Comparison of ENCODE assay signal across 1 cellular context in genomic region chrX:482702-483203, GRCh38.
A peak's percentile ranks its signal among the peaks of the same experiment; 100 is the strongest.
TF ChIP-seq lines count a peak whose summit lies in the region.

No MANE protein-coding gene starts in this region.

TF ChIP-seq in HEK293, 187 proteins besides CTCF, POLR2A, EP300 and RAD21 (continued from another document and continues in another):
- TF ChIP-seq ZNF704 (tag by site-specific recombination; IDR thresholded peaks at IDR 0.05) (no peak), KLF17 (tag by site-specific recombination; IDR thresholded peaks at IDR 0.05) (peak; percentile 87), ZNF626 (tag by site-specific recombination; IDR thresholded peaks at IDR 0.05) (no peak), ZNF121 (tag by site-specific recombination; IDR thresholded peaks at IDR 0.05) (no peak), ATF2 (tag by site-specific recombination; IDR thresholded peaks at IDR 0.05; ENCODE audit: low read depth) (peak; percentile 92), HOXD13 (CRISPR knock-in tag; IDR thresholded peaks at IDR 0.05; ENCODE audit: borderline replicate concordance) (no peak), ZNF404 (tag by site-specific recombination; IDR thresholded peaks at IDR 0.05) (no peak), ZNF518A (tag by site-specific recombination; conservative IDR thresholded peaks at IDR 0.05; ENCODE audit: low read depth) (no peak), YY2 (tag by site-specific recombination; IDR thresholded peaks at IDR 0.05) (no peak), ZFHX2 (tag by site-specific recombination; conservative IDR thresholded peaks at IDR 0.05) (no peak), ZNF174 (tag by site-specific recombination; IDR thresholded peaks at IDR 0.05) (no peak), ZSCAN4 (tag by site-specific recombination; IDR thresholded peaks at IDR 0.05) (0 out of 2 replicates have a peak, but pooled peaks have one; percentile 19), ZNF792 (tag by site-specific recombination; IDR thresholded peaks at IDR 0.05) (no peak), KLF1 (tag by site-specific recombination; IDR thresholded peaks at IDR 0.05) (peak; percentile 59), REPIN1 (tag by site-specific recombination; IDR thresholded peaks at IDR 0.05; ENCODE audit: low read depth) (no peak), KLF10 (tag by site-specific recombination; IDR thresholded peaks at IDR 0.05) (peak; percentile 64; the same call in 1 of the 2 replicates), ZNF23 (tag by site-specific recombination; IDR thresholded peaks at IDR 0.05; ENCODE audit: borderline replicate concordance) (no peak), SP7 (tag by site-specific recombination; IDR thresholded peaks at IDR 0.05) (peak; percentile 90), KLF9 (tag by site-specific recombination; IDR thresholded peaks at IDR 0.05; ENCODE audit: low read depth) (no peak), REST (tag by site-specific recombination; IDR thresholded peaks at IDR 0.05) (no peak), PRDM10 (tag by site-specific recombination; IDR thresholded peaks at IDR 0.05) (no peak), PRDM4 (tag by site-specific recombination; IDR thresholded peaks at IDR 0.05) (no peak), HOXC10 (CRISPR knock-in tag; IDR thresholded peaks at IDR 0.05) (no peak), ZNF600 (tag by site-specific recombination; IDR thresholded peaks at IDR 0.05) (0 out of 2 replicates have a peak, but pooled peaks have one; percentile 48), PRDM2 (tag by site-specific recombination; IDR thresholded peaks at IDR 0.05; ENCODE audit: borderline replicate concordance) (no peak)
